ENCODE assay signal across 8 cellular contexts in genomic region chr16:68470461-68471150, GRCh38. TPM values are rescaled to one million over a fixed set of nuclear protein-coding genes. Genes with fewer than 3 reads are reported as not detected.
DNase-seq lines count a peak whose midpoint lies in the region; ATAC-seq and TF ChIP-seq lines count a peak whose summit lies in the region.

No MANE protein-coding gene starts in this region.

- H3K9me3 ChIP-seq in heart left ventricle (no peaks in the 10 kb centered on the region), thoracic aorta (no peaks in the 10 kb centered on the region), Caco-2 (no peaks in the 10 kb centered on the region)

- TF ChIP-seq CTCF in heart left ventricle (IDR thresholded peaks at IDR 0.05) (no peak), thoracic aorta (IDR thresholded peaks at IDR 0.05) (no peak), Caco-2 (IDR thresholded peaks at IDR 0.05; ENCODE audit: insufficient read depth in 1 of 2, low read depth in 1 of 2, low read length in 1 of 2, severe bottlenecking in 1 of 2, unreplicated experiment in 1 of 2) (no peak)

- ATAC-seq in GM18868 (IDR thresholded peaks at IDR 0.05; ENCODE audit: unreplicated experiment) (peak; percentile 91), HG02981 (IDR thresholded peaks at IDR 0.05; ENCODE audit: unreplicated experiment) (peak; percentile 93), heart left ventricle (peak; percentile 71 to 92 (median 86)), thoracic aorta (ENCODE audit: insufficient number of reproducible peaks, low FRiP score, low read depth) (no peak)

- H3K4me3 Mint-ChIP-seq in Caco-2 (ENCODE audit: unreplicated experiment) = no peak overlapping the region

- H3K4me1 ChIP-seq in heart left ventricle = peaks cover 0 to 63% (median 18%) of the 10 kb centered on the region in 12 donors
- H3K4me1 ChIP-seq in thoracic aorta (ENCODE audit: control insufficient read depth in 1 of 2, low read depth in 2 of 2) = peaks cover 15 to 20% of the 10 kb centered on the region in 2 donors
- no peaks in the 10 kb centered on the region for H3K4me1 ChIP-seq in Caco-2

- TF ChIP-seq POLR2A in heart left ventricle (IDR thresholded peaks at IDR 0.05) = no peak

- CTCF ChIA-PET in Caco-2 (lab: Charles Lee) = interaction anchor here (1.2 kb wide), 1 partner anchor 22 kb away, joined by 6 read pairs; the partner anchor contains the start of gene SMPD3

- no peaks in the 10 kb centered on the region for H3K36me3 ChIP-seq in heart left ventricle
- no peaks in the 10 kb centered on the region for H3K36me3 ChIP-seq in thoracic aorta
- H3K36me3 ChIP-seq in Caco-2 (ENCODE audit: control insufficient read depth, insufficient read depth, low read length) = no peaks in the 10 kb centered on the region

- no peaks in the 10 kb centered on the region for H3K9me3 Mint-ChIP-seq in Caco-2 (ENCODE audit: unreplicated experiment)

- intact Hi-C loops in heart left ventricle (cut with DNase I) (no loop called here), Caco-2 (cut with micrococcal nuclease; ENCODE audit: unreplicated experiment) (no loop called here)

- H3K27me3 Mint-ChIP-seq in Caco-2 (ENCODE audit: insufficient read depth, unreplicated experiment) = no peaks in the 10 kb centered on the region

- no TSS peak for BruUV-seq in Caco-2 (replicated peaks; lab: Mats Ljungman, UMichigan)

- H3K4me1 Mint-ChIP-seq in Caco-2 (ENCODE audit: low read depth, unreplicated experiment) = peaks cover 7% of the 10 kb centered on the region

- H3K27ac Mint-ChIP-seq in Caco-2 (ENCODE audit: unreplicated experiment) = no peak overlapping the region

- H3K27me3 ChIP-seq in heart left ventricle (no peaks in the 10 kb centered on the region), thoracic aorta (replicated peaks; ENCODE audit: insufficient read depth) (no peaks in the 10 kb centered on the region), Caco-2 (replicated peaks; ENCODE audit: control insufficient read depth, insufficient read depth, low read length) (no peaks in the 10 kb centered on the region)

- H3K27ac ChIP-seq in heart left ventricle (peak overlapping the region in 10 of 12 donors; percentile 1 to 91 (median 50)), thoracic aorta (peak overlapping the region in 1 of 2 donors; percentile 41)

- no peaks in the 10 kb centered on the region for H3K36me3 Mint-ChIP-seq in Caco-2 (ENCODE audit: insufficient read depth, unreplicated experiment)

- POLR2A ChIA-PET in Caco-2 (lab: Charles Lee) = no interaction called here

- peak; percentile 78 for DNase-seq in Ammon's horn (ENCODE audit: low spot score)
- peak; percentile 95 for DNase-seq in SKM-1 (lab: John Stamatoyannopoulos, UW; ENCODE audit: unreplicated experiment)
- DNase-seq in heart left ventricle = peak in 4 of 5 donors; percentile 30 to 57 (median 40)
- no peak for DNase-seq in thoracic aorta (ENCODE audit: low spot score)
- no peak for DNase-seq in HCEC 1CT
- DNase-seq in Caco-2 = no peak

- WGBS in heart left ventricle, 4 donors = 37 to 46% (median 42%) methylated on average over 7 to 11 of the region's 11 CpGs

- H3K4me3 ChIP-seq in heart left ventricle = peak overlapping the region in 9 of 12 donors; percentile 8 to 46 (median 29)
- H3K4me3 ChIP-seq in thoracic aorta = peak overlapping the region; percentile 60
- no peak overlapping the region for H3K4me3 ChIP-seq in Caco-2 (ENCODE audit: low read depth, low read length)

RNA-seq across cellular contexts. Expression of gene SMPD3, which starts 22.3 kb away (rescaled TPM):
- total RNA-seq in heart left ventricle (10 to 100 TPM in 1 of 9 donors, 1 to 10 TPM in 2, under 1 TPM in 3, not detected in 3; 0.10 to 14.4 (median 1.5) TPM), thoracic aorta (1 to 10 TPM in 1 of 2 donors, under 1 TPM in 1; 0.41 to 6.5 TPM), Caco-2 (2022) (2.4 and 2.8 TPM in 2 replicates)
- under 1 TPM; 0.07 to 0.15 TPM for polyA plus RNA-seq in heart left ventricle

Comparison
In these comparisons a context has a peak if more than half of its experiments do, and no peak if none do; other contexts are left out.
1. DNase-seq: peak in Ammon's horn (single experiment), SKM-1 (single experiment) and heart left ventricle (4 of 5); none in thoracic aorta (single experiment), HCEC 1CT (single experiment) and Caco-2 (0 of 2).